Comparison of ENCODE assay signal across 8 cellular contexts in the genomic region with DNA sequence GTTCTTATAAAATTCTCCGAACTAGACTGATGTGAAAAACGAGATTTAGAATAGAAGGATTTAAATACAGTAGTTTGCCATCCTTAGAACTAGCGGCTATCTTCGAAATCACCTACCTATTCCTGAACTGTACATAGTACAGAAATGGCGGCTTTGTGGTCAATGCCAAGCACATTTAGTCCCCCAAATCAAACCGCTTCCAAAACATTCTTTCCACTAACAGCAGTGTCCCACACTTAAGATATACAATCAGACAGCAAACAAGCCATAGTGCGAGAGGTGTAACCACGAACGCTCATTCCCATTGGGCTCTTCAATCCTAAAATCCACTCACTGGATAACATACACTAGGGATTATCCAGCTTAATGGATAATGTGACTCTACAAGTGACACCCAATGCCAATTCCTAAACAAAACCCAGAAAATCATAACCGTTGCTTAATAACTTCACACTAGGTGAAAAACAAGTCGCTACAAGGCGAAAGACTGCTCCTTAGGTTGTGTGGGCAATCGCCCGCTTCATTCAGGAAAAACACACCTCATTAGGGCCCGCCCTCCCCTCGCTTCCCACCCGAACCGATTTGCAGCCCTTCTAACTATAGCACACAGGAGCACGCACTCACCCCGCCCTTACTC. TPM values are rescaled to one million over a fixed set of nuclear protein-coding genes. Genes with fewer than 3 reads are reported as not detected.
DNase-seq lines count a peak whose midpoint lies in the region; ATAC-seq and TF ChIP-seq lines count a peak whose summit lies in the region.

No MANE protein-coding gene starts in this region.

- H3K9me3 ChIP-seq in CD4-positive, alpha-beta memory T cell (ENCODE audit: control insufficient read depth in 1 of 2, low read length in 2 of 2), result no peaks in the 10 kb centered on the region
- H3K9me3 ChIP-seq in prostate gland, result no peaks in the 10 kb centered on the region

- peak overlapping the region; percentile 91 to 100 (median 96) for H3K4me3 Mint-ChIP-seq in CD4-positive, alpha-beta memory T cell
- peak overlapping the region; percentile 82 to 99 (median 98) for H3K4me3 Mint-ChIP-seq in IgD-negative memory B cell
- peak overlapping the region; percentile 90 for H3K4me3 Mint-ChIP-seq in activated B cell treated with CpG ODN at 0.5 μM for 24 hours

- peaks cover 0 to 2% of the 10 kb centered on the region in 2 donors for H3K27me3 Mint-ChIP-seq in CD4-positive, alpha-beta memory T cell
- H3K27me3 Mint-ChIP-seq in IgD-negative memory B cell, result no peaks in the 10 kb centered on the region
- H3K27me3 Mint-ChIP-seq in activated B cell treated with CpG ODN at 0.5 μM for 24 hours, result no peaks in the 10 kb centered on the region

- peak in 2 of 5 donors; percentile 1 to 48 for DNase-seq in CD4-positive, alpha-beta memory T cell
- DNase-seq in activated B cell treated with CpG ODN at 0.5 μM for 24 hours (no peak), foreskin keratinocyte (no peak), prostate gland (ENCODE audit: low spot score) (peak; percentile 12), NCI-H345 (lab: John Stamatoyannopoulos, UW) (no peak)

- intact Hi-C loops in CD4-positive, alpha-beta memory T cell (cut with micrococcal nuclease), result loop anchor here (1.0 to 10.0 kb wide), 6 partner anchors 13 to 661 kb away; partner anchors contain the start of genes B3GNT2 and REL
- intact Hi-C loops in activated B cell treated with CpG ODN at 0.5 μM for 24 hours (cut with micrococcal nuclease) (loop anchor here (1.0 to 5.0 kb wide), 6 partner anchors 123 to 984 kb away; partner anchors contain the start of genes BCL11A, PAPOLG, PEX13 and REL), prostate gland (cut with DNase I) (no loop called here)

- H3K4me1 Mint-ChIP-seq in CD4-positive, alpha-beta memory T cell, result peaks cover 25 to 62% (median 34%) of the 10 kb centered on the region in 4 donors
- H3K4me1 Mint-ChIP-seq in IgD-negative memory B cell, result peaks cover 12 to 38% (median 29%) of the 10 kb centered on the region in 3 donors
- H3K4me1 Mint-ChIP-seq in activated B cell treated with CpG ODN at 0.5 μM for 24 hours, result peaks cover 47% of the 10 kb centered on the region

- TF ChIP-seq CTCF in activated B cell treated with CpG ODN at 0.5 μM for 24 hours (IDR thresholded peaks at IDR 0.05) (no peak), foreskin keratinocyte (conservative IDR thresholded peaks at IDR 0.05) (no peak), prostate gland (IDR thresholded peaks at IDR 0.05) (no peak)

- peak overlapping the region; percentile 96 for H3K27ac ChIP-seq in CD4-positive, alpha-beta memory T cell (ENCODE audit: low read depth, low read length)
- H3K27ac ChIP-seq in foreskin keratinocyte, result peak overlapping the region; percentile 68
- H3K27ac ChIP-seq in prostate gland, result peak overlapping the region; percentile 99 to 100

- peak overlapping the region; percentile 73 to 94 for H3K4me3 ChIP-seq in CD4-positive, alpha-beta memory T cell (ENCODE audit: low read length in 2 of 2)
- H3K4me3 ChIP-seq in prostate gland, result peak overlapping the region; percentile 64 to 88

- H3K36me3 ChIP-seq in CD4-positive, alpha-beta memory T cell (ENCODE audit: insufficient read depth, low read length), result no peaks in the 10 kb centered on the region
- no peaks in the 10 kb centered on the region for H3K36me3 ChIP-seq in prostate gland

- POLR2A ChIA-PET in CD4-positive, alpha-beta memory T cell (lab: Charles Lee; ENCODE audit: partially characterized antibody), result interaction anchor here (1.0 to 4.7 kb wide), 9 partner anchors 9 to 391 kb away, joined by 3 to 38 read pairs (median 11); partner anchors contain the start of gene USP34
- POLR2A ChIA-PET in activated B cell treated with CpG ODN at 0.5 μM for 24 hours (lab: Charles Lee), result interaction anchor here (0.9 to 3.3 kb wide), 7 partner anchors 64 to 653 kb away, joined by 3 to 27 read pairs (median 5); partner anchors contain the start of gene USP34

- TF ChIP-seq POLR2A in prostate gland (IDR thresholded peaks at IDR 0.05), result no peak

- H3K4me1 ChIP-seq in CD4-positive, alpha-beta memory T cell (ENCODE audit: insufficient read depth, low read length), result peaks cover 53% of the 10 kb centered on the region
- H3K4me1 ChIP-seq in foreskin keratinocyte, result peaks cover 34% of the 10 kb centered on the region
- H3K4me1 ChIP-seq in prostate gland (replicated peaks), result no peaks in the 10 kb centered on the region

- H3K9me3 Mint-ChIP-seq in CD4-positive, alpha-beta memory T cell, result peaks cover 0 to 3% (median 0%) of the 10 kb centered on the region in 8 donors
- no peaks in the 10 kb centered on the region for H3K9me3 Mint-ChIP-seq in IgD-negative memory B cell
- H3K9me3 Mint-ChIP-seq in activated B cell treated with CpG ODN at 0.5 μM for 24 hours, result no peaks in the 10 kb centered on the region

- peaks cover 0 to 23% of the 10 kb centered on the region in 2 donors for H3K36me3 Mint-ChIP-seq in CD4-positive, alpha-beta memory T cell
- no peaks in the 10 kb centered on the region for H3K36me3 Mint-ChIP-seq in IgD-negative memory B cell
- peaks cover 39% of the 10 kb centered on the region for H3K36me3 Mint-ChIP-seq in activated B cell treated with CpG ODN at 0.5 μM for 24 hours (ENCODE audit: low read depth)

- ATAC-seq in activated B cell treated with CpG ODN at 0.5 μM for 24 hours (ENCODE audit: low read depth) (no peak), foreskin keratinocyte (no peak), GM21447 (IDR thresholded peaks at IDR 0.05; ENCODE audit: unreplicated experiment) (no peak), HG02870 (IDR thresholded peaks at IDR 0.05; ENCODE audit: unreplicated experiment) (no peak)

- no peaks in the 10 kb centered on the region for H3K27me3 ChIP-seq in CD4-positive, alpha-beta memory T cell (ENCODE audit: insufficient read depth, low read length)
- H3K27me3 ChIP-seq in foreskin keratinocyte (no peaks in the 10 kb centered on the region), prostate gland (replicated peaks; ENCODE audit: insufficient read depth) (no peaks in the 10 kb centered on the region)

- WGBS in prostate gland, result under 1% methylated on average over 20 of the region's 20 CpGs

- H3K27ac Mint-ChIP-seq in CD4-positive, alpha-beta memory T cell, result peak overlapping the region; percentile 93 to 99 (median 96)
- H3K27ac Mint-ChIP-seq in IgD-negative memory B cell, result peak overlapping the region; percentile 80 to 98 (median 96)
- peak overlapping the region; percentile 92 for H3K27ac Mint-ChIP-seq in activated B cell treated with CpG ODN at 0.5 μM for 24 hours

- CTCF ChIA-PET in CD4-positive, alpha-beta memory T cell (lab: Charles Lee; ENCODE audit: partially characterized antibody), result interaction anchor here (2.8 to 3.3 kb wide), 2 partner anchors 43 to 110 kb away, joined by 10 to 22 read pairs; no protein-coding TSS in a partner anchor
- CTCF ChIA-PET in activated B cell treated with CpG ODN at 0.5 μM for 24 hours (lab: Charles Lee), result no interaction called here

RNA-seq across cellular contexts. Expression of gene XPO1, which starts 2.0 kb away (rescaled TPM):
- total RNA-seq in CD4-positive, alpha-beta memory T cell, result 100 to 1,000 TPM; 174 to 180 TPM
- polyA plus RNA-seq in CD4-positive, alpha-beta memory T cell, result 10 to 100 TPM; 26.8 to 45.9 TPM
- 34.3 TPM for polyA plus RNA-seq in IgD-negative memory B cell
- total RNA-seq in activated B cell treated with CpG ODN at 0.5 μM for 24 hours, result 183 and 217 TPM in 2 replicates
- 148 and 156 TPM in 2 replicates for total RNA-seq in foreskin keratinocyte
- 47.0 and 58.9 TPM in 2 replicates for polyA plus RNA-seq in foreskin keratinocyte
- total RNA-seq in prostate gland, result 100 to 1,000 TPM in 1 of 2 donors, 10 to 100 TPM in 1; 65.3 to 160 TPM
